Comparison of ENCODE assay signal across 28 cellular contexts in genomic region chr12:117241697-117242096, GRCh38.
"Had no signal": no experiment of that assay in that cellular context is flagged by ENCODE, and none has a peak within 500 bp of the region (broad histone marks: within the 10 kb centered on the region; RNA-seq: fewer than 3 reads in every experiment).

No MANE protein-coding gene starts in this region.

- ATAC-seq: stimulated activated effector memory CD8-positive, alpha-beta T cell treated with anti-CD3 and anti-CD28 coated beads, Interleukin-12 subunit alpha, Interleukin-12 subunit beta, amount 100 ng/mL, for 72 hours; stimulated activated memory B cell treated with anti-CD40 and anti-IgM and Interleukin-4, amounts not matched to agents 10 μg/mL and 1 μg/mL and 100 μg/mL, for 72 hours; stimulated activated naive B cell treated with anti-CD40 and anti-IgM and Interleukin-4, amounts not matched to agents 10 μg/mL and 1 μg/mL and 100 μg/mL, for 72 hours; stimulated activated naive CD8-positive, alpha-beta T cell treated with anti-CD3 and anti-CD28 coated beads, Interleukin-15, amount 100 ng/mL, for 72 hours; stimulated activated naive CD8-positive, alpha-beta T cell treated with anti-CD3 and anti-CD28 coated beads, Interleukin-15, Interleukin-2, amounts not matched to agents 100 U/mL and 50 U/mL, for 24 hours; upper lobe of right lung had no signal

- H3K4me1 ChIP-seq: stomach, suprapubic skin, testis, thyroid gland, tibial artery, tibial nerve, transverse colon, upper lobe of left lung, upper lobe of right lung, uterus, vagina had no signal

- H3K27ac Mint-ChIP-seq: stimulated activated effector memory CD8-positive, alpha-beta T cell treated with anti-CD3 and anti-CD28 coated beads, Interleukin-12 subunit alpha, Interleukin-12 subunit beta, amount 100 ng/mL, for 72 hours; stimulated activated memory B cell treated with anti-CD40 and anti-IgM and Interleukin-4, amounts not matched to agents 10 μg/mL and 1 μg/mL and 100 μg/mL, for 72 hours; stimulated activated naive B cell treated with anti-CD40 and anti-IgM and Interleukin-4, amounts not matched to agents 10 μg/mL and 1 μg/mL and 100 μg/mL, for 72 hours; stimulated activated naive CD8-positive, alpha-beta T cell treated with anti-CD3 and anti-CD28 coated beads, Interleukin-15, amount 100 ng/mL, for 72 hours; stimulated activated naive CD8-positive, alpha-beta T cell treated with anti-CD3 and anti-CD28 coated beads, Interleukin-15, Interleukin-2, amounts not matched to agents 100 ng/mL and 50 ng/mL, for 24 hours; type B pancreatic cell had no signal

- DNase-seq: stimulated activated CD4-positive, alpha-beta T cell treated with anti-CD3 and anti-CD28 coated beads, Interleukin-2, amount 100 ng/mL, for 48 hours; stimulated activated CD4-positive, alpha-beta T cell treated with anti-CD3 and anti-CD28 coated beads, Interleukin-4, amount 100 ng/mL, for 1 hour; stimulated activated CD4-positive, alpha-beta T cell treated with anti-CD3 and anti-CD28 coated beads, Interleukin-4, amount 100 ng/mL, for 24 hours; stimulated activated CD4-positive, alpha-beta T cell treated with anti-CD3 and anti-CD28 coated beads, Interleukin-4, amount 100 ng/mL, for 4 hours; stimulated activated CD8-positive, alpha-beta memory T cell treated with anti-CD3 and anti-CD28 coated beads, Interleukin-4, amount 100 ng/mL, for 48 hours; stimulated activated naive B cell treated with anti-CD40 and anti-IgM and Interleukin-4, amounts not matched to agents 10 μg/mL and 1 μg/mL and 100 μg/mL, for 72 hours; stimulated activated naive CD4-positive, alpha-beta T cell; stimulated activated naive CD4-positive, alpha-beta T cell treated with Interleukin-2 at 50 U/mL for 16 hours; stimulated activated naive CD8-positive, alpha-beta T cell treated with anti-CD3 and anti-CD28 coated beads, Interleukin-15, amount 100 ng/mL, for 72 hours; stimulated activated naive CD8-positive, alpha-beta T cell treated with anti-CD3 and anti-CD28 coated beads, Interleukin-15, Interleukin-2, amounts not matched to agents 100 U/mL and 50 U/mL, for 24 hours; stomach; substantia nigra; testis; thyroid gland; tibial artery; transverse colon; trophoblast cell; upper lobe of left lung; upper lobe of right lung; uterus had no signal

- H3K9me3 ChIP-seq: stomach, suprapubic skin, testis, thoracic aorta, thyroid gland, tibial artery, transverse colon, upper lobe of left lung, upper lobe of right lung, uterus, vagina had no signal

- H3K4me3 Mint-ChIP-seq: stimulated activated effector memory CD8-positive, alpha-beta T cell treated with anti-CD3 and anti-CD28 coated beads, Interleukin-12 subunit alpha, Interleukin-12 subunit beta, amount 100 ng/mL, for 72 hours; stimulated activated memory B cell treated with anti-CD40 and anti-IgM and Interleukin-4, amounts not matched to agents 10 μg/mL and 1 μg/mL and 100 μg/mL, for 72 hours; stimulated activated naive B cell treated with anti-CD40 and anti-IgM and Interleukin-4, amounts not matched to agents 10 μg/mL and 1 μg/mL and 100 μg/mL, for 72 hours; stimulated activated naive CD8-positive, alpha-beta T cell treated with anti-CD3 and anti-CD28 coated beads, Interleukin-15, amount 100 ng/mL, for 72 hours; stimulated activated naive CD8-positive, alpha-beta T cell treated with anti-CD3 and anti-CD28 coated beads, Interleukin-15, Interleukin-2, amounts not matched to agents 100 ng/mL and 50 ng/mL, for 24 hours; type B pancreatic cell had no signal

- H3K27ac ChIP-seq: stomach, suprapubic skin, testis, thoracic aorta, thyroid gland, tibial artery, tibial nerve, transverse colon, upper lobe of left lung, upper lobe of right lung, uterus, vagina had no signal

- H3K9me3 Mint-ChIP-seq: stimulated activated effector memory CD8-positive, alpha-beta T cell treated with anti-CD3 and anti-CD28 coated beads, Interleukin-12 subunit alpha, Interleukin-12 subunit beta, amount 100 ng/mL, for 72 hours; stimulated activated naive CD8-positive, alpha-beta T cell treated with anti-CD3 and anti-CD28 coated beads, Interleukin-15, amount 100 ng/mL, for 72 hours; stimulated activated naive CD8-positive, alpha-beta T cell treated with anti-CD3 and anti-CD28 coated beads, Interleukin-15, Interleukin-2, amounts not matched to agents 100 ng/mL and 50 ng/mL, for 24 hours; type B pancreatic cell had no signal

- H3K27me3 Mint-ChIP-seq: stimulated activated memory B cell treated with anti-CD40 and anti-IgM and Interleukin-4, amounts not matched to agents 10 μg/mL and 1 μg/mL and 100 μg/mL, for 72 hours; stimulated activated naive CD8-positive, alpha-beta T cell treated with anti-CD3 and anti-CD28 coated beads, Interleukin-15, amount 100 ng/mL, for 72 hours had no signal

- H3K36me3 ChIP-seq: stomach, suprapubic skin, thoracic aorta, thyroid gland, tibial artery, tibial nerve, transverse colon, upper lobe of left lung, upper lobe of right lung, uterus, vagina had no signal

- H3K4me1 Mint-ChIP-seq: stimulated activated effector memory CD8-positive, alpha-beta T cell treated with anti-CD3 and anti-CD28 coated beads, Interleukin-12 subunit alpha, Interleukin-12 subunit beta, amount 100 ng/mL, for 72 hours; stimulated activated memory B cell treated with anti-CD40 and anti-IgM and Interleukin-4, amounts not matched to agents 10 μg/mL and 1 μg/mL and 100 μg/mL, for 72 hours; stimulated activated naive B cell treated with anti-CD40 and anti-IgM and Interleukin-4, amounts not matched to agents 10 μg/mL and 1 μg/mL and 100 μg/mL, for 72 hours; stimulated activated naive CD8-positive, alpha-beta T cell treated with anti-CD3 and anti-CD28 coated beads, Interleukin-15, amount 100 ng/mL, for 72 hours had no signal

- H3K27me3 ChIP-seq: testis, thyroid gland, upper lobe of left lung, uterus, vagina had no signal

- H3K36me3 Mint-ChIP-seq: stimulated activated effector memory CD8-positive, alpha-beta T cell treated with anti-CD3 and anti-CD28 coated beads, Interleukin-12 subunit alpha, Interleukin-12 subunit beta, amount 100 ng/mL, for 72 hours; stimulated activated memory B cell treated with anti-CD40 and anti-IgM and Interleukin-4, amounts not matched to agents 10 μg/mL and 1 μg/mL and 100 μg/mL, for 72 hours; stimulated activated naive B cell treated with anti-CD40 and anti-IgM and Interleukin-4, amounts not matched to agents 10 μg/mL and 1 μg/mL and 100 μg/mL, for 72 hours; type B pancreatic cell had no signal

- H3K4me3 ChIP-seq: stomach, suprapubic skin, testis, thoracic aorta, thyroid gland, tibial artery, tibial nerve, transverse colon, upper lobe of left lung, upper lobe of right lung, uterus, vagina had no signal
